Comparison of ENCODE assay signal across 32 cellular contexts in genomic region chr6:46757206-46757564, GRCh38. TPM values are rescaled to one million over a fixed set of nuclear protein-coding genes. Genes with fewer than 3 reads are reported as not detected.
DNase-seq lines count a peak whose midpoint lies in the region; ATAC-seq and TF ChIP-seq lines count a peak whose summit lies in the region.
"Had no signal": no experiment of that assay in that cellular context is flagged by ENCODE, and none has a peak within 500 bp of the region (broad histone marks: within the 10 kb centered on the region; RNA-seq: fewer than 3 reads in every experiment).

No MANE protein-coding gene starts in this region.

- no peaks in the 10 kb centered on the region for H3K9me3 Mint-ChIP-seq in natural killer cell treated with Interleukin-12 subunit alpha and Interleukin-12 subunit beta and Interleukin-15 and Interleukin-18, amount 100 ng/mL, for 72 hours
- no peaks in the 10 kb centered on the region for H3K9me3 Mint-ChIP-seq in natural killer cell
- H3K9me3 Mint-ChIP-seq: activated naive CD4-positive, alpha-beta T cell treated with anti-CD3 and anti-CD28 coated beads, Interleukin-2, amount 50 U/mL, for 24 hours; activated T-helper 17 cell treated with anti-CD3 and anti-CD28 coated beads, Interleukin-2, amount 50 U/mL, for 72 hours; IgD-negative memory B cell had no signal

- H3K27me3 Mint-ChIP-seq in natural killer cell treated with Interleukin-12 subunit alpha and Interleukin-12 subunit beta and Interleukin-15 and Interleukin-18, amount 100 ng/mL, for 72 hours = peaks cover 0 to 8% of the 10 kb centered on the region in 2 donors
- peaks cover 0 to 6% of the 10 kb centered on the region in 2 donors for H3K27me3 Mint-ChIP-seq in natural killer cell (ENCODE audit: low read depth in 2 of 2)

- intact Hi-C loops in natural killer cell (cut with micrococcal nuclease) (no loop called here), psoas muscle (cut with DNase I) (no loop called here)

- H3K4me3 Mint-ChIP-seq in natural killer cell treated with Interleukin-12 subunit alpha and Interleukin-12 subunit beta and Interleukin-15 and Interleukin-18, amount 100 ng/mL, for 72 hours = no peak overlapping the region
- no peak overlapping the region for H3K4me3 Mint-ChIP-seq in natural killer cell
- H3K4me3 Mint-ChIP-seq: activated naive CD4-positive, alpha-beta T cell treated with anti-CD3 and anti-CD28 coated beads, Interleukin-2, amount 50 U/mL, for 24 hours; activated T-helper 17 cell treated with anti-CD3 and anti-CD28 coated beads, Interleukin-2, amount 50 U/mL, for 72 hours; CD4-positive, alpha-beta memory T cell; IgD-negative memory B cell had no signal

- DNase-seq in natural killer cell treated with Interleukin-12 subunit alpha and Interleukin-12 subunit beta and Interleukin-15 and Interleukin-18, amount 100 ng/mL, for 72 hours (ENCODE audit: low spot score) = no peak
- DNase-seq in natural killer cell (no peak), fibroblast of mammary gland (ENCODE audit: low read depth) (peak; percentile 56), psoas muscle (no peak), DMS153 treated with DMSO at 0.1 percent for 48 hours (lab: John Stamatoyannopoulos, UW; ENCODE audit: unreplicated experiment) (no peak)
- no peak for DNase-seq in activated CD4-positive, CD25-positive, alpha-beta regulatory T cell treated with anti-CD3 and anti-CD28 coated beads, Interleukin-2, amount 50 U/mL, for 72 hours
- DNase-seq: activated CD4-positive, alpha-beta T cell treated with anti-CD3 and anti-CD28 coated beads, Interleukin-2, amount 50 U/mL, for 48 hours; activated CD4-positive, CD25-positive, alpha-beta regulatory T cell; amygdala; CD4-positive, alpha-beta memory T cell; EL; heart left ventricle; mammary epithelial cell; MM.1S; NCI-H1417; NCI-H2029 treated with DMSO at 0.1 percent for 48 hours; NCI-H69; SHP77 treated with DMSO at 0.1 percent for 48 hours; spleen; stimulated activated CD4-positive, alpha-beta T cell treated with anti-CD3 and anti-CD28 coated beads, Interleukin-2, amount 100 ng/mL, for 48 hours; T1000 had no signal

- no peaks in the 10 kb centered on the region for H3K4me1 Mint-ChIP-seq in natural killer cell treated with Interleukin-12 subunit alpha and Interleukin-12 subunit beta and Interleukin-15 and Interleukin-18, amount 100 ng/mL, for 72 hours (ENCODE audit: low read depth in 2 of 2)
- no peaks in the 10 kb centered on the region for H3K4me1 Mint-ChIP-seq in natural killer cell
- H3K4me1 Mint-ChIP-seq: activated naive CD4-positive, alpha-beta T cell treated with anti-CD3 and anti-CD28 coated beads, Interleukin-2, amount 50 U/mL, for 24 hours; activated T-helper 17 cell treated with anti-CD3 and anti-CD28 coated beads, Interleukin-2, amount 50 U/mL, for 72 hours; CD4-positive, alpha-beta memory T cell; IgD-negative memory B cell had no signal

- no peaks in the 10 kb centered on the region for H3K27me3 ChIP-seq in psoas muscle (ENCODE audit: insufficient read depth in 3 of 3, low read length in 2 of 3)
- H3K27me3 ChIP-seq: breast epithelium, heart left ventricle, suprapubic skin had no signal

- H3K4me3 ChIP-seq in fibroblast of mammary gland (ENCODE audit: control insufficient read depth, low read depth, low read length) (no peak overlapping the region), psoas muscle (no peak overlapping the region)
- H3K4me3 ChIP-seq: breast epithelium, heart left ventricle, spleen, suprapubic skin had no signal

- H3K9me3 ChIP-seq in psoas muscle = no peaks in the 10 kb centered on the region
- H3K9me3 ChIP-seq: breast epithelium, heart left ventricle, spleen, suprapubic skin had no signal

- peaks cover 15% of the 10 kb centered on the region for H3K4me1 ChIP-seq in psoas muscle
- H3K4me1 ChIP-seq: breast epithelium, suprapubic skin had no signal

- TF ChIP-seq CTCF in natural killer cell (IDR thresholded peaks at IDR 0.05) (no peak), fibroblast of mammary gland (conservative IDR thresholded peaks at IDR 0.05; ENCODE audit: control insufficient read depth, insufficient read depth, low read depth, low read length) (no peak), psoas muscle (IDR thresholded peaks at IDR 0.05) (no peak)

- no peak overlapping the region for H3K27ac ChIP-seq in psoas muscle
- H3K27ac ChIP-seq: breast epithelium, epithelial cell of prostate, heart left ventricle, spleen, suprapubic skin had no signal

- peak; percentile 15 to 33 for ATAC-seq in natural killer cell treated with Interleukin-12 subunit alpha and Interleukin-12 subunit beta and Interleukin-15 and Interleukin-18, amount 100 ng/mL, for 72 hours
- ATAC-seq in natural killer cell (no peak), psoas muscle (peak in 3 of 4 donors; percentile 30 to 71 (median 61)), GM21528 (IDR thresholded peaks at IDR 0.05; ENCODE audit: low FRiP score, unreplicated experiment) (no peak), HG03439 (IDR thresholded peaks at IDR 0.05; ENCODE audit: unreplicated experiment) (no peak)
- ATAC-seq: activated T-helper 17 cell treated with anti-CD3 and anti-CD28 coated beads, Interleukin-2, amount 50 U/mL, for 72 hours; Panc1 had no signal

- H3K27ac Mint-ChIP-seq in natural killer cell treated with Interleukin-12 subunit alpha and Interleukin-12 subunit beta and Interleukin-15 and Interleukin-18, amount 100 ng/mL, for 72 hours = no peak overlapping the region
- H3K27ac Mint-ChIP-seq in natural killer cell = no peak overlapping the region
- H3K27ac Mint-ChIP-seq: activated naive CD4-positive, alpha-beta T cell treated with anti-CD3 and anti-CD28 coated beads, Interleukin-2, amount 50 U/mL, for 24 hours; activated T-helper 17 cell treated with anti-CD3 and anti-CD28 coated beads, Interleukin-2, amount 50 U/mL, for 72 hours; CD4-positive, alpha-beta memory T cell; IgD-negative memory B cell had no signal

- 34 to 52% (median 51%) methylated on average over 2 of the region's 2 CpGs for WGBS in psoas muscle, 3 donors

- H3K36me3 ChIP-seq in psoas muscle (ENCODE audit: insufficient read depth in 1 of 2, low read depth in 1 of 2) = no peaks in the 10 kb centered on the region
- H3K36me3 ChIP-seq: breast epithelium, heart left ventricle, spleen, suprapubic skin had no signal

- H3K36me3 Mint-ChIP-seq in natural killer cell treated with Interleukin-12 subunit alpha and Interleukin-12 subunit beta and Interleukin-15 and Interleukin-18, amount 100 ng/mL, for 72 hours = no peaks in the 10 kb centered on the region
- H3K36me3 Mint-ChIP-seq in natural killer cell = no peaks in the 10 kb centered on the region
- H3K36me3 Mint-ChIP-seq: activated naive CD4-positive, alpha-beta T cell treated with anti-CD3 and anti-CD28 coated beads, Interleukin-2, amount 50 U/mL, for 24 hours; CD4-positive, alpha-beta memory T cell; IgD-negative memory B cell had no signal

RNA-seq across cellular contexts. Expression of gene ANKRD66, which starts 10.5 kb away (rescaled TPM):
- not detected for total RNA-seq in natural killer cell treated with Interleukin-12 subunit alpha and Interleukin-12 subunit beta and Interleukin-15 and Interleukin-18, amount 100 ng/mL, for 72 hours
- not detected for total RNA-seq in natural killer cell
- total RNA-seq in psoas muscle = not detected
- not detected for polyA plus RNA-seq in psoas muscle
- total RNA-seq: A172; activated T-helper 17 cell treated with anti-CD3 and anti-CD28 coated beads, Interleukin-2, amount 50 U/mL, for 72 hours; breast epithelium; CD4-positive, alpha-beta memory T cell; heart left ventricle; mammary epithelial cell; spleen; suprapubic skin; ureter had no signal
- polyA plus RNA-seq: CD4-positive, alpha-beta memory T cell; heart left ventricle; IgD-negative memory B cell; mammary epithelial cell; spleen had no signal

RNA-seq across cellular contexts. Expression of gene PLA2G7, which starts 22.0 kb away (rescaled TPM):
- total RNA-seq in natural killer cell treated with Interleukin-12 subunit alpha and Interleukin-12 subunit beta and Interleukin-15 and Interleukin-18, amount 100 ng/mL, for 72 hours = not detected
- 1 to 10 TPM in 1 of 3 donors, not detected in 2; 1.1 TPM for total RNA-seq in natural killer cell
- total RNA-seq in psoas muscle = under 1 TPM in 2 of 4 donors, not detected in 2; 0.38 to 0.66 TPM
- under 1 TPM in 2 of 3 donors, not detected in 1; 0.03 to 0.05 TPM for polyA plus RNA-seq in psoas muscle
- total RNA-seq: A172; activated T-helper 17 cell treated with anti-CD3 and anti-CD28 coated beads, Interleukin-2, amount 50 U/mL, for 72 hours had no signal
- polyA plus RNA-seq: CD4-positive, alpha-beta memory T cell; IgD-negative memory B cell had no signal

RNA-seq across cellular contexts. Expression of gene MEP1A, which starts 36.0 kb away (rescaled TPM):
- total RNA-seq in natural killer cell treated with Interleukin-12 subunit alpha and Interleukin-12 subunit beta and Interleukin-15 and Interleukin-18, amount 100 ng/mL, for 72 hours = not detected
- total RNA-seq in natural killer cell (not detected), psoas muscle (not detected)
- under 1 TPM in 2 of 3 donors, not detected in 1; 0.04 to 0.21 TPM for polyA plus RNA-seq in psoas muscle
- total RNA-seq: A172; activated T-helper 17 cell treated with anti-CD3 and anti-CD28 coated beads, Interleukin-2, amount 50 U/mL, for 72 hours; CD4-positive, alpha-beta memory T cell; heart left ventricle; ureter had no signal
- polyA plus RNA-seq: CD4-positive, alpha-beta memory T cell; heart left ventricle; IgD-negative memory B cell had no signal

Comparison
In these comparisons a context has a peak if more than half of its experiments do, and no peak if none do; other contexts are left out.
1. ATAC-seq: peak in natural killer cell treated with Interleukin-12 subunit alpha and Interleukin-12 subunit beta and Interleukin-15 and Interleukin-18, amount 100 ng/mL, for 72 hours (2 of 2) and psoas muscle (3 of 4); none in natural killer cell (0 of 3), GM21528 (single experiment) and HG03439 (single experiment).